Comparison of ENCODE assay signal across 17 cellular contexts in genomic region chr3:46019707-46020106, GRCh38. TPM values are rescaled to one million over a fixed set of nuclear protein-coding genes. Genes with fewer than 3 reads are reported as not detected.
A peak's percentile ranks its signal among the peaks of the same experiment; 100 is the strongest.
DNase-seq lines count a peak whose midpoint lies in the region; ATAC-seq and TF ChIP-seq lines count a peak whose summit lies in the region.
"Had no signal": no experiment of that assay in that cellular context is flagged by ENCODE, and none has a peak within 500 bp of the region (broad histone marks: within the 10 kb centered on the region; RNA-seq: fewer than 3 reads in every experiment).

No MANE protein-coding gene starts in this region.

- no peaks in the 10 kb centered on the region for H3F3A ChIP-seq in PC-3 (ENCODE audit: low read length, unreplicated experiment)

- H3K27ac ChIP-seq in HEK293 (ENCODE audit: extremely low read depth, low read depth, low read length) (no peak overlapping the region), PC-3 (ENCODE audit: low read length) (no peak overlapping the region), aorta (ENCODE audit: low read depth in 1 of 2, low read length in 2 of 2) (no peak overlapping the region)
- H3K27ac ChIP-seq: cardiac muscle cell, foreskin keratinocyte had no signal

- intact Hi-C loops in PC-3 (cut with micrococcal nuclease) (no loop called here), aorta (cut with DNase I) (no loop called here)

- DNase-seq in AG20443 (ENCODE audit: low spot score) (peak; percentile 39), amniotic epithelial cell (ENCODE audit: low read depth) (peak; percentile 22), GM03348 (ENCODE audit: low spot score) (no peak), PC-3 (no peak), aorta (no peak)
- DNase-seq in stimulated activated CD4-positive, alpha-beta T cell treated with anti-CD3 and anti-CD28 coated beads, Interleukin-4, amount 100 ng/mL, for 24 hours: peak; percentile 59
- DNase-seq: C1 segment of cervical spinal cord; DND-41; effector memory CD4-positive, alpha-beta T cell; Karpas-422; natural killer cell; NCI-H1436; NCI-H446 treated with DMSO at 0.1 percent for 48 hours had no signal

- H3K4me1 ChIP-seq in HEK293 (ENCODE audit: control insufficient read depth, insufficient read depth, low read length) (no peaks in the 10 kb centered on the region), PC-3 (ENCODE audit: insufficient read depth, low read length) (no peaks in the 10 kb centered on the region), aorta (ENCODE audit: control insufficient read depth in 1 of 2, insufficient read depth in 2 of 2, low read length in 2 of 2) (no peaks in the 10 kb centered on the region)
- H3K4me1 ChIP-seq: foreskin keratinocyte had no signal

- no peaks in the 10 kb centered on the region for H3K79me2 ChIP-seq in PC-3 (ENCODE audit: low read length)

- H4K20me1 ChIP-seq in PC-3 (ENCODE audit: low read length): no peaks in the 10 kb centered on the region

- WGBS in aorta, 2 donors: 88 to 91% methylated on average over 1 of the region's 1 CpG

- H2AFZ ChIP-seq in PC-3 (ENCODE audit: low read length): no peak overlapping the region

- CTCF ChIA-PET in HEK293 (lab: Yijun Ruan, JAX): interaction anchor here (0.6 kb wide), 1 partner anchor 9 kb away, joined by 3 read pairs; no protein-coding TSS in a partner anchor
- CTCF ChIA-PET in PC-3 (lab: Charles Lee): no interaction called here

- TF ChIP-seq CTCF in HEK293 (tag by site-specific recombination; IDR thresholded peaks at IDR 0.05) (no peak), PC-3 (conservative IDR thresholded peaks at IDR 0.05; ENCODE audit: low read depth, low read length) (no peak)

- H3K36me3 ChIP-seq in HEK293 (ENCODE audit: control insufficient read depth in 2 of 2, insufficient read depth in 1 of 2, low read length in 2 of 2) (no peaks in the 10 kb centered on the region), PC-3 (ENCODE audit: low read depth, low read length) (no peaks in the 10 kb centered on the region), aorta (ENCODE audit: control insufficient read depth in 1 of 2, insufficient read depth in 2 of 2, low read length in 1 of 2) (no peaks in the 10 kb centered on the region)
- H3K36me3 ChIP-seq: cardiac muscle cell had no signal

- no peak overlapping the region for H3K4me2 ChIP-seq in PC-3 (ENCODE audit: low read length)

- H3K9me2 ChIP-seq in PC-3 (replicated peaks; ENCODE audit: low read length): no peaks in the 10 kb centered on the region

- ATAC-seq in PC-3 (no peak), aorta (ENCODE audit: low FRiP score) (no peak)
- ATAC-seq: foreskin keratinocyte, natural killer cell had no signal

- H3K4me3 ChIP-seq in HEK293 (ENCODE audit: low read depth, low read length) (no peak overlapping the region), PC-3 (ENCODE audit: low read length) (no peak overlapping the region), aorta (ENCODE audit: low read length in 2 of 2) (no peak overlapping the region)
- H3K4me3 ChIP-seq: cardiac muscle cell had no signal

- no peak overlapping the region for H3K9ac ChIP-seq in PC-3 (ENCODE audit: low read length)

- POLR2A ChIA-PET in HEK293 (lab: Yijun Ruan, JAX) (no interaction called here), PC-3 (lab: Charles Lee; ENCODE audit: unreplicated experiment) (no interaction called here)

- H3K27me3 ChIP-seq in PC-3 (ENCODE audit: low read length) (no peaks in the 10 kb centered on the region), aorta (ENCODE audit: control insufficient read depth in 1 of 2, insufficient read depth in 2 of 2, low read length in 1 of 2) (no peaks in the 10 kb centered on the region)
- H3K27me3 ChIP-seq: cardiac muscle cell had no signal

- no TSS peak for BruUV-seq in PC-3 (replicated peaks; lab: Mats Ljungman, UMichigan)

- H3K9me3 ChIP-seq in HEK293 (ENCODE audit: control insufficient read depth, insufficient read depth, low read depth, low read length): no peaks in the 10 kb centered on the region
- no peaks in the 10 kb centered on the region for H3K9me3 ChIP-seq in PC-3 (ENCODE audit: low read length)
- H3K9me3 ChIP-seq in aorta (ENCODE audit: control insufficient read depth, low read length): no peaks in the 10 kb centered on the region

TF ChIP-seq in HEK293, 187 proteins besides CTCF, POLR2A, EP300 and RAD21:
- TF ChIP-seq HOXA7 (CRISPR knock-in tag; IDR thresholded peaks at IDR 0.05; ENCODE audit: borderline replicate concordance): no peak
- TF ChIP-seq ZFHX2 (tag by site-specific recombination; conservative IDR thresholded peaks at IDR 0.05): peak; percentile 16; the same call in 1 of the 2 replicates

RNA-seq across cellular contexts. Expression of gene XCR1, which starts 7.6 kb away (rescaled TPM):
- not detected in 2 replicates for total RNA-seq in PC-3 (2014; rRNA removed)
- total RNA-seq in aorta: under 1 TPM; 0.26 to 0.63 TPM
- polyA plus RNA-seq in aorta: not detected
- total RNA-seq: cardiac muscle cell, foreskin keratinocyte, temporal lobe had no signal
- polyA plus RNA-seq: cardiac muscle cell, foreskin keratinocyte had no signal

RNA-seq across cellular contexts. Expression of gene FYCO1, which starts 24.1 kb away (rescaled TPM):
- total RNA-seq in PC-3 (2014; rRNA removed) (15.4 and 16.9 TPM in 2 replicates), aorta (10 to 100 TPM; 75.5 to 91.8 TPM)
- 10 to 100 TPM; 15.9 to 27.9 TPM for polyA plus RNA-seq in aorta

Comparison
In these comparisons a context has a peak if more than half of its experiments do, and no peak if none do; other contexts are left out.
1. DNase-seq: peak in AG20443 (single experiment), amniotic epithelial cell (single experiment) and stimulated activated CD4-positive, alpha-beta T cell treated with anti-CD3 and anti-CD28 coated beads, Interleukin-4, amount 100 ng/mL, for 24 hours (single experiment); none in GM03348 (single experiment), PC-3 (single experiment) and aorta (0 of 2).